Comparison of ENCODE assay signal across 34 cellular contexts in the genomic region with DNA sequence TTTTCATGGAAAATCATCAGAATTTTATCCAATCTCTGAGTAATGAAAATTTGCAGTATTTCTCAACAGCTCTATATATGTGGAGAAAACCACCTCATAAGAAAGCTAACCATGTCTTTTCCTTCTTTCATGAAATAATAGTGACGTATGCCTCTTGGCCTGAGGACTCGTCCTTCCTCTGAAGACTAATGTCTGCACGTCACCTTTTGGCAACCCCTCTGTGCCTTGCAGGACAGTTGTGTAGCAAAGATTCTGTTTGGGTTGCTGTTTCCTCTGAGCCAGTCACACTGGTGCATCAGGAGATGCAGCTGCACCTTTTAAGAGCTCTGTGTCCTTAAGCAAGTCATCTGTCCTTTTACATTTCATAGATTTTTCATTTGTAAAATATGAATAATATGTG.
"Had no signal": no experiment of that assay in that cellular context is flagged by ENCODE, and none has a peak within 500 bp of the region (broad histone marks: within the 10 kb centered on the region; RNA-seq: fewer than 3 reads in every experiment).

No MANE protein-coding gene starts in this region.

- FAIRE-seq: TTC549 had no signal

- H3K4me3 ChIP-seq: adrenal gland, body of pancreas, breast epithelium had no signal

- DNase-seq: activated B cell treated with CpG ODN at 0.5 μM for 24 hours; activated CD4-positive, alpha-beta memory T cell treated with anti-CD3 and anti-CD28 coated beads for 36 hours; activated CD4-positive, alpha-beta T cell treated with anti-CD3 and anti-CD28 coated beads for 4 hours; activated CD4-positive, alpha-beta T cell treated with anti-CD3 and anti-CD28 coated beads, Interleukin-2, amount 10 ng/mL, durations not matched to agents 24 days and 14 days; activated CD4-positive, alpha-beta T cell treated with anti-CD3 and anti-CD28 coated beads, Interleukin-2, amount 50 U/mL, for 1 hour; activated CD4-positive, alpha-beta T cell treated with anti-CD3 and anti-CD28 coated beads, Interleukin-2, amount 50 U/mL, for 4 hours; activated CD4-positive, CD25-positive, alpha-beta regulatory T cell treated with anti-CD3 and anti-CD28 coated beads, Interleukin-2, amount 50 U/mL, for 72 hours; activated CD8-positive, alpha-beta memory T cell treated with anti-CD3 and anti-CD28 coated beads, Interleukin-2, amount 50 U/mL, for 4 hours; activated CD8-positive, alpha-beta T cell treated with anti-CD3 and anti-CD28 coated beads for 36 hours; activated effector memory CD4-positive, alpha-beta T cell treated with anti-CD3 and anti-CD28 coated beads, Interleukin-2, amount 50 U/mL, for 16 hours; activated gamma-delta T cell treated with Interleukin-2 at 50 U/mL for 16 hours; activated naive CD4-positive, alpha-beta T cell; activated naive CD4-positive, alpha-beta T cell treated with anti-CD3 and anti-CD28 coated beads for 36 hours; activated naive CD4-positive, alpha-beta T cell treated with anti-CD3 and anti-CD28 coated beads, Interleukin-2, amount 50 U/mL, for 16 hours; activated naive CD8-positive, alpha-beta T cell treated with anti-CD3 and anti-CD28 coated beads for 36 hours; activated T-cell treated with anti-CD3 and anti-CD28 coated beads for 4 hours; activated T-cell treated with anti-CD3 and anti-CD28 coated beads, Interleukin-2, amount 50 U/mL, for 1 hour; activated T-cell treated with anti-CD3 and anti-CD28 coated beads, Interleukin-2, amount 50 U/mL, for 4 hours; activated T-cell treated with anti-CD3 and anti-CD28 coated beads, Interleukin-2, amount 50 U/mL, for 72 hours; amniotic stem cell; aorta; body of pancreas; brain microvascular endothelial cell; caudate nucleus; cerebellar nuclear complex; T-cell; T-helper 2 cell; T-helper 9 cell had no signal

- H3K36me3 ChIP-seq: adrenal gland, brain microvascular endothelial cell, breast epithelium had no signal

- H3K27ac ChIP-seq: adrenal gland, body of pancreas, brain microvascular endothelial cell, breast epithelium, VCaP had no signal

- H3K4me1 ChIP-seq: breast epithelium had no signal

- ATAC-seq: activated CD8-positive, alpha-beta T cell treated with anti-CD3 and anti-CD28 coated beads for 36 hours; activated naive CD4-positive, alpha-beta T cell treated with anti-CD3 and anti-CD28 coated beads, Interleukin-2, amount 50 U/mL, for 72 hours; activated T-cell treated with anti-CD3 and anti-CD28 coated beads, Interleukin-2, amount 50 U/mL, for 4 hours; activated T-cell treated with anti-CD3 and anti-CD28 coated beads, Interleukin-2, amount 50 U/mL, for 72 hours; activated T-helper 17 cell treated with anti-CD3 and anti-CD28 coated beads, Interleukin-2, amount 50 U/mL, for 72 hours; body of pancreas; T-cell had no signal

- H3K9me3 ChIP-seq: adrenal gland, body of pancreas, breast epithelium had no signal

- H3K27me3 ChIP-seq: adrenal gland, body of pancreas, brain microvascular endothelial cell, breast epithelium had no signal
